26 cellular contexts compared by ENCODE assay signal in genomic region chr5:1262381-1262780, GRCh38. TPM values are rescaled to one million over a fixed set of nuclear protein-coding genes. Genes with fewer than 3 reads are reported as not detected.
DNase-seq lines count a peak whose midpoint lies in the region; TF ChIP-seq lines count a peak whose summit lies in the region.
"Had no signal": no experiment of that assay in that cellular context is flagged by ENCODE, and none has a peak within 500 bp of the region (broad histone marks: within the 10 kb centered on the region; RNA-seq: fewer than 3 reads in every experiment).

No MANE protein-coding gene starts in this region.

- dilution Hi-C loops in mammary epithelial cell (cut with HindIII; ENCODE audit: low sequenced_read_pairs), result no loop called here

- no TSS peak for BruUV-seq in mammary epithelial cell (replicated peaks; lab: Mats Ljungman, UMichigan)

- CTCF ChIA-PET in mammary epithelial cell (lab: Charles Lee; ENCODE audit: low non-redundant PET), result no interaction called here

- 29% methylated on average over 1 of the region's 1 CpG for WGBS in mammary epithelial cell (ENCODE audit: low coverage, missing lambda C conversion rate)

- H3K9me3 ChIP-seq in mammary epithelial cell (replicated peaks; ENCODE audit: insufficient read depth, low read length) (peaks cover 12% of the 10 kb centered on the region), breast epithelium (peaks cover 23 to 41% of the 10 kb centered on the region in 2 donors), fibroblast of lung (ENCODE audit: control insufficient read depth, insufficient read depth, low read depth, low read length) (no peaks in the 10 kb centered on the region)

- H3K79me2 ChIP-seq in mammary epithelial cell (ENCODE audit: insufficient read depth, low read length), result no peaks in the 10 kb centered on the region
- H3K79me2 ChIP-seq in fibroblast of lung (ENCODE audit: control insufficient read depth, insufficient read depth, low read length), result no peaks in the 10 kb centered on the region
- H3K79me2 ChIP-seq: parathyroid adenoma had no signal

- peak; percentile 36 for DNase-seq in mammary epithelial cell
- no peak for DNase-seq in breast epithelium (ENCODE audit: low spot score in 2 of 2)
- peak; percentile 13 for DNase-seq in OCI-M1 (lab: John Stamatoyannopoulos, UW)
- DNase-seq in fibroblast of lung (ENCODE audit: low read depth in 2 of 2), result peak; percentile 8 to 11
- DNase-seq in retina, result peak; percentile 14
- no peak for DNase-seq in NCI-H1436 (lab: John Stamatoyannopoulos, UW)
- DNase-seq in HuH-7 (ENCODE audit: low spot score), result no peak
- no peak for DNase-seq in middle frontal gyrus (ENCODE audit: extremely low spot score, low spot score)
- DNase-seq: ACHN; activated CD4-positive, alpha-beta T cell treated with anti-CD3 and anti-CD28 coated beads for 48 hours; activated CD8-positive, alpha-beta memory T cell treated with anti-CD3 and anti-CD28 coated beads, Interleukin-2, amount 10 ng/mL, durations not matched to agents 7 days and 5 days; activated naive CD8-positive, alpha-beta T cell treated with anti-CD3 and anti-CD28 coated beads for 36 hours; brain microvascular endothelial cell; H7; Kasumi-1; kidney glomerular epithelial cell; NCI-H1105; stimulated activated CD4-positive, alpha-beta T cell treated with anti-CD3 and anti-CD28 coated beads, Interleukin-1b, Interleukin-23, amount 100 ng/mL, for 48 hours; stimulated activated naive B cell treated with anti-CD40 and anti-IgM and Interleukin-4, amounts not matched to agents 10 μg/mL and 1 μg/mL and 100 μg/mL, for 72 hours; T-helper 1 cell had no signal

- H3K4me1 ChIP-seq in mammary epithelial cell (ENCODE audit: insufficient read depth, low read length), result no peaks in the 10 kb centered on the region
- no peaks in the 10 kb centered on the region for H3K4me1 ChIP-seq in breast epithelium
- H3K4me1 ChIP-seq in fibroblast of lung (ENCODE audit: control insufficient read depth, extremely low read depth, insufficient read depth, low read length), result no peaks in the 10 kb centered on the region
- H3K4me1 ChIP-seq: parathyroid adenoma had no signal

- no peak for TF ChIP-seq CTCF in mammary epithelial cell (conservative IDR thresholded peaks at IDR 0.05 in 1 of 2, IDR thresholded peaks at IDR 0.05 in 1 of 2; ENCODE audit: extremely low read depth in 1 of 2, insufficient read depth in 1 of 2, low read depth in 1 of 2, low read length in 2 of 2)
- TF ChIP-seq CTCF in breast epithelium (IDR thresholded peaks at IDR 0.05), result no peak
- no peak for TF ChIP-seq CTCF in fibroblast of lung (conservative IDR thresholded peaks at IDR 0.05 in 1 of 2, IDR thresholded peaks at IDR 0.05 in 1 of 2; ENCODE audit: low read depth in 1 of 2, low read length in 2 of 2)

- H3K4me2 ChIP-seq in mammary epithelial cell (ENCODE audit: insufficient read depth, low read depth, low read length), result no peak overlapping the region
- H3K4me2 ChIP-seq in fibroblast of lung (ENCODE audit: extremely low read depth, insufficient read depth, low read length), result no peak overlapping the region

- no peak overlapping the region for H3K4me3 ChIP-seq in mammary epithelial cell (replicated peaks in 1 of 3; ENCODE audit: insufficient read depth in 1 of 3, low read depth in 2 of 3, low read length in 3 of 3)
- H3K4me3 ChIP-seq in breast epithelium, result no peak overlapping the region
- no peak overlapping the region for H3K4me3 ChIP-seq in fibroblast of lung (replicated peaks in 1 of 4; ENCODE audit: control extremely low read depth in 1 of 4, insufficient read depth in 1 of 4, low read depth in 3 of 4, low read length in 4 of 4)

- H2AFZ ChIP-seq in mammary epithelial cell (ENCODE audit: low read depth, low read length), result no peak overlapping the region
- no peak overlapping the region for H2AFZ ChIP-seq in fibroblast of lung (ENCODE audit: low read length)
- H2AFZ ChIP-seq: parathyroid adenoma had no signal

- intact Hi-C loops in mammary epithelial cell (cut with micrococcal nuclease), result no loop called here
- intact Hi-C loops in breast epithelium (cut with DNase I; ENCODE audit: low total_unique reads), result no loop called here

- H3K27me3 ChIP-seq in mammary epithelial cell (ENCODE audit: insufficient read depth, low read length) (no peaks in the 10 kb centered on the region), breast epithelium (no peaks in the 10 kb centered on the region), fibroblast of lung (ENCODE audit: control insufficient read depth, insufficient read depth, low read length) (no peaks in the 10 kb centered on the region)
- H3K27me3 ChIP-seq: brain microvascular endothelial cell had no signal

- TF ChIP-seq POLR2A in breast epithelium (IDR thresholded peaks at IDR 0.05), result no peak

- H3K27ac ChIP-seq in mammary epithelial cell (ENCODE audit: insufficient read depth, low read depth, low read length) (no peak overlapping the region), breast epithelium (no peak overlapping the region), fibroblast of lung (ENCODE audit: insufficient read depth, low read length) (no peak overlapping the region)
- H3K27ac ChIP-seq: brain microvascular endothelial cell, parathyroid adenoma had no signal

- no peaks in the 10 kb centered on the region for H4K20me1 ChIP-seq in mammary epithelial cell (ENCODE audit: insufficient read depth, low read length)
- no peaks in the 10 kb centered on the region for H4K20me1 ChIP-seq in fibroblast of lung (ENCODE audit: control insufficient read depth, extremely low read depth, insufficient read depth, low read length)

- H3K36me3 ChIP-seq in mammary epithelial cell (ENCODE audit: insufficient read depth, low read length) (no peaks in the 10 kb centered on the region), breast epithelium (no peaks in the 10 kb centered on the region), fibroblast of lung (ENCODE audit: control insufficient read depth, insufficient read depth, low read length) (no peaks in the 10 kb centered on the region)
- H3K36me3 ChIP-seq: brain microvascular endothelial cell had no signal

- H3K9ac ChIP-seq in mammary epithelial cell (ENCODE audit: insufficient read depth, low read length) (no peak overlapping the region), fibroblast of lung (ENCODE audit: insufficient read depth, low read length) (no peak overlapping the region)
- H3K9ac ChIP-seq: parathyroid adenoma had no signal

- in situ Hi-C loops in mammary epithelial cell (cut with MboI; ENCODE audit: low sequenced_read_pairs in 2 of 2), result no loop called here

RNA-seq across cellular contexts. Expression of gene TERT, which starts 32.5 kb away (rescaled TPM):
- total RNA-seq in mammary epithelial cell (not detected), breast epithelium (under 1 TPM in 1 of 3 donors, not detected in 2; under 0.01 TPM), fibroblast of lung (not detected in 2 replicates)
- polyA plus RNA-seq in mammary epithelial cell (not detected), fibroblast of lung (not detected in 2 replicates)
- polyA minus RNA-seq in mammary epithelial cell (not detected), fibroblast of lung (ENCODE audit: low replicate concordance) (not detected in 2 replicates)
- polyA plus RNA-seq in fibroblast of lung (2012), result not detected in 2 replicates
- total RNA-seq: endothelial cell of umbilical vein, mesenteric fat pad had no signal
- polyA plus RNA-seq: CD14-positive monocyte had no signal

RNA-seq across cellular contexts. Expression of gene SLC6A18, which starts 37.2 kb away (rescaled TPM):
- total RNA-seq in mammary epithelial cell, result not detected
- not detected for polyA plus RNA-seq in mammary epithelial cell
- polyA minus RNA-seq in mammary epithelial cell, result not detected
- not detected for total RNA-seq in breast epithelium
- total RNA-seq in fibroblast of lung, result not detected in 2 replicates
- not detected in 2 replicates for polyA plus RNA-seq in fibroblast of lung
- polyA plus RNA-seq in fibroblast of lung (2012), result not detected in 2 replicates
- not detected in 2 replicates for polyA minus RNA-seq in fibroblast of lung (ENCODE audit: low replicate concordance)
- total RNA-seq: activated CD8-positive, alpha-beta memory T cell treated with anti-CD3 and anti-CD28 coated beads, Interleukin-2, amount 10 ng/mL, durations not matched to agents 7 days and 5 days; activated naive CD8-positive, alpha-beta T cell treated with anti-CD3 and anti-CD28 coated beads for 36 hours; activated T-helper 1 cell treated with anti-CD3 and anti-CD28 coated beads, Interleukin-12 subunit alpha, Interleukin-12 subunit beta, Interleukin-2, Interleukin-4 antibody, amounts not matched to agents 30 ng/mL and 10 ng/mL and 1 ng/mL, durations not matched to agents 14 hours and 24 hours and 36 hours; endothelial cell of umbilical vein; H7; mesenteric fat pad; natural killer cell treated with Interleukin-12 subunit alpha and Interleukin-12 subunit beta and Interleukin-15 and Interleukin-18, amount 100 ng/mL, for 72 hours had no signal
- polyA plus RNA-seq: CD14-positive monocyte, endothelial cell of umbilical vein had no signal

Comparison
In these comparisons a context has a peak if more than half of its experiments do, and no peak if none do; other contexts are left out.
1. DNase-seq: peak in mammary epithelial cell (single experiment), OCI-M1 (single experiment), fibroblast of lung (2 of 2) and retina (single experiment); none in breast epithelium (0 of 2), NCI-H1436 (single experiment), HuH-7 (single experiment) and middle frontal gyrus (single experiment).